20 cellular contexts compared by ENCODE assay signal in genomic region chr13:30345426-30346100, GRCh38. TPM values are rescaled to one million over a fixed set of nuclear protein-coding genes. Genes with fewer than 3 reads are reported as not detected.
DNase-seq lines count a peak whose midpoint lies in the region; ATAC-seq and TF ChIP-seq lines count a peak whose summit lies in the region.
"Had no signal": no experiment of that assay in that cellular context is flagged by ENCODE, and none has a peak within 500 bp of the region (broad histone marks: within the 10 kb centered on the region; RNA-seq: fewer than 3 reads in every experiment).

No MANE protein-coding gene starts in this region.

- H3K4me1 ChIP-seq in CD8-positive, alpha-beta memory T cell (ENCODE audit: insufficient read depth, low read length): peaks cover 35% of the 10 kb centered on the region
- H3K4me1 ChIP-seq in esophagus (ENCODE audit: control insufficient read depth in 2 of 2, insufficient read depth in 2 of 2, low read length in 1 of 2) (no peaks in the 10 kb centered on the region), esophagus muscularis mucosa (peaks cover 20 to 27% (median 22%) of the 10 kb centered on the region in 4 donors)

- CTCF ChIA-PET in CD8-positive, alpha-beta memory T cell (lab: Charles Lee): interaction anchor here (0.7 to 2.6 kb wide), 6 partner anchors 9 to 213 kb away, joined by 3 to 19 read pairs (median 5); no protein-coding TSS in a partner anchor

- no peak overlapping the region for H3K4me3 ChIP-seq in CD8-positive, alpha-beta memory T cell (ENCODE audit: low read length)
- H3K4me3 ChIP-seq in esophagus (ENCODE audit: low read depth in 1 of 2, low read length in 2 of 2) (no peak overlapping the region), esophagus muscularis mucosa (no peak overlapping the region)
- H3K4me3 ChIP-seq: GM23338 had no signal

- no peak for TF ChIP-seq EP300 in esophagus muscularis mucosa (IDR thresholded peaks at IDR 0.05)

- ATAC-seq in natural killer cell: no peak
- ATAC-seq: GM23338, HCT116, Panc1 had no signal

- H3K9me3 ChIP-seq in CD8-positive, alpha-beta memory T cell (ENCODE audit: low read length): no peaks in the 10 kb centered on the region
- H3K9me3 ChIP-seq in esophagus (ENCODE audit: control insufficient read depth in 2 of 2, insufficient read depth in 1 of 2, low read depth in 1 of 2, low read length in 1 of 2): peaks cover 0 to 2% of the 10 kb centered on the region in 2 donors
- H3K9me3 ChIP-seq in esophagus muscularis mucosa: no peaks in the 10 kb centered on the region
- H3K9me3 ChIP-seq: SK-N-SH had no signal

- peaks cover 32 to 49% (median 45%) of the 10 kb centered on the region in 3 donors for H3K4me1 Mint-ChIP-seq in CD8-positive, alpha-beta memory T cell
- peaks cover 38 to 41% of the 10 kb centered on the region in 2 donors for H3K4me1 Mint-ChIP-seq in natural killer cell
- H3K4me1 Mint-ChIP-seq in type B pancreatic cell (ENCODE audit: unreplicated experiment): peaks cover 20% of the 10 kb centered on the region
- H3K4me1 Mint-ChIP-seq: GM23338 had no signal

- intact Hi-C loops in natural killer cell (cut with micrococcal nuclease) (no loop called here), esophagus muscularis mucosa (cut with DNase I) (no loop called here)

- POLR2A ChIA-PET in CD8-positive, alpha-beta memory T cell (lab: Charles Lee): interaction anchor here (1.0 to 1.5 kb wide), 4 partner anchors 26 to 119 kb away, joined by 3 to 6 read pairs (median 4); partner anchors contain the start of gene KATNAL1

- no peaks in the 10 kb centered on the region for H3K36me3 ChIP-seq in CD8-positive, alpha-beta memory T cell (ENCODE audit: insufficient read depth, low read length)
- H3K36me3 ChIP-seq in esophagus (ENCODE audit: control insufficient read depth in 2 of 2, insufficient read depth in 2 of 2, low read length in 1 of 2) (no peaks in the 10 kb centered on the region), esophagus muscularis mucosa (no peaks in the 10 kb centered on the region)

- peak overlapping the region in 1 of 8 donors; percentile 66 for H3K27ac Mint-ChIP-seq in CD8-positive, alpha-beta memory T cell
- H3K27ac Mint-ChIP-seq in natural killer cell (no peak overlapping the region), type B pancreatic cell (no peak overlapping the region)
- H3K27ac Mint-ChIP-seq: CD14-positive monocyte, GM23338 had no signal

- no peaks in the 10 kb centered on the region for H3K27me3 ChIP-seq in CD8-positive, alpha-beta memory T cell (ENCODE audit: insufficient read depth, low read length, poor library complexity, severe bottlenecking)
- H3K27me3 ChIP-seq in esophagus (ENCODE audit: control insufficient read depth in 1 of 2, insufficient read depth in 2 of 2, low read length in 2 of 2) (no peaks in the 10 kb centered on the region), esophagus muscularis mucosa (no peaks in the 10 kb centered on the region)

- 97 to 100% methylated on average over 1 of the region's 1 CpG for WGBS in esophagus, 2 donors
- whole genome bisulfite sequencing in esophagus muscularis mucosa: 91% methylated on average over 1 of the region's 1 CpG

- TF ChIP-seq POLR2A in esophagus muscularis mucosa (IDR thresholded peaks at IDR 0.05; ENCODE audit: low read depth): no peak

- peak overlapping the region in 4 of 7 donors; percentile 13 to 69 (median 35) for H3K4me3 Mint-ChIP-seq in CD8-positive, alpha-beta memory T cell
- peak overlapping the region; percentile 78 for H3K4me3 Mint-ChIP-seq in natural killer cell
- no peak overlapping the region for H3K4me3 Mint-ChIP-seq in type B pancreatic cell
- H3K4me3 Mint-ChIP-seq: CD14-positive monocyte, GM23338 had no signal

- DNase-seq in activated CD8-positive, alpha-beta memory T cell treated with anti-CD3 and anti-CD28 coated beads for 24 hours: peak; percentile 56
- DNase-seq in activated CD8-positive, alpha-beta memory T cell treated with anti-CD3 and anti-CD28 coated beads, Interleukin-2, amount 50 U/mL, for 48 hours: no peak
- DNase-seq in CD8-positive, alpha-beta memory T cell: no peak
- no peak for DNase-seq in natural killer cell
- DNase-seq in NCI-H524 (lab: John Stamatoyannopoulos, UW): no peak
- DNase-seq in type B pancreatic cell (ENCODE audit: extremely low spot score, unreplicated experiment): no peak
- DNase-seq in esophagus muscularis mucosa (ENCODE audit: extremely low spot score): no peak
- DNase-seq: NCI-H1105 treated with DMSO at 0.1 percent for 48 hours, NCI-H2029 treated with DMSO at 0.1 percent for 48 hours, NCI-H226, NCI-H510A treated with DMSO at 0.1 percent for 48 hours, NCI-H82, SIG-M5, SK-N-SH had no signal

- peaks cover 10 to 20% (median 19%) of the 10 kb centered on the region in 3 donors for H3K36me3 Mint-ChIP-seq in CD8-positive, alpha-beta memory T cell
- peaks cover 10% of the 10 kb centered on the region for H3K36me3 Mint-ChIP-seq in natural killer cell
- H3K36me3 Mint-ChIP-seq in type B pancreatic cell: no peaks in the 10 kb centered on the region
- H3K36me3 Mint-ChIP-seq: CD14-positive monocyte had no signal

- TF ChIP-seq CTCF in natural killer cell (IDR thresholded peaks at IDR 0.05): no peak
- TF ChIP-seq CTCF in type B pancreatic cell (conservative IDR thresholded peaks at IDR 0.05): no peak
- no peak for TF ChIP-seq CTCF in esophagus muscularis mucosa (IDR thresholded peaks at IDR 0.05)

- H3K9me3 Mint-ChIP-seq in CD8-positive, alpha-beta memory T cell: no peaks in the 10 kb centered on the region
- H3K9me3 Mint-ChIP-seq in natural killer cell: no peaks in the 10 kb centered on the region
- H3K9me3 Mint-ChIP-seq in type B pancreatic cell: no peaks in the 10 kb centered on the region
- H3K9me3 Mint-ChIP-seq: GM23338 had no signal

- H3K27me3 Mint-ChIP-seq in CD8-positive, alpha-beta memory T cell: peaks cover 0 to 5% of the 10 kb centered on the region in 2 donors
- no peaks in the 10 kb centered on the region for H3K27me3 Mint-ChIP-seq in natural killer cell (ENCODE audit: low read depth in 2 of 2)
- H3K27me3 Mint-ChIP-seq in type B pancreatic cell: peaks cover 3% of the 10 kb centered on the region

- H3K27ac ChIP-seq in CD8-positive, alpha-beta memory T cell (ENCODE audit: low read depth, low read length): no peak overlapping the region
- H3K27ac ChIP-seq in esophagus (ENCODE audit: low read depth in 2 of 2, low read length in 1 of 2): peak overlapping the region; percentile 0 to 21
- no peak overlapping the region for H3K27ac ChIP-seq in esophagus muscularis mucosa (replicated peaks in 1 of 4)
- H3K27ac ChIP-seq: KMS-11 had no signal

RNA-seq across cellular contexts. Expression of gene KATNAL1, which starts 38.2 kb away (rescaled TPM):
- 10 to 100 TPM; 11.0 to 16.5 TPM for total RNA-seq in CD8-positive, alpha-beta memory T cell
- polyA plus RNA-seq in CD8-positive, alpha-beta memory T cell: 5.6 TPM
- polyA plus RNA-seq in esophagus: 1 to 10 TPM in 1 of 2 donors, under 1 TPM in 1; 0.92 to 1.3 TPM
- total RNA-seq in natural killer cell: 10 to 100 TPM; 15.0 to 22.8 (median 21.9) TPM
- 9.3 and 20.2 TPM in 2 replicates for total RNA-seq in type B pancreatic cell (ENCODE audit: low replicate concordance)
- total RNA-seq in esophagus muscularis mucosa: 10 to 100 TPM; 30.6 to 43.0 (median 40.0) TPM

Comparison
In these comparisons a context has a peak if more than half of its experiments do, and no peak if none do; other contexts are left out.
1. H3K27ac ChIP-seq: peak in esophagus (2 of 2); none in CD8-positive, alpha-beta memory T cell (single experiment) and esophagus muscularis mucosa (0 of 4).